ENCODE assay signal across 9 cellular contexts in genomic region chr4:118772149-118773081, GRCh38.
DNase-seq lines count a peak whose midpoint lies in the region; ATAC-seq and TF ChIP-seq lines count a peak whose summit lies in the region.
"Had no signal": no experiment of that assay in that cellular context is flagged by ENCODE, and none has a peak within 500 bp of the region (broad histone marks: within the 10 kb centered on the region; RNA-seq: fewer than 3 reads in every experiment).

No MANE protein-coding gene starts in this region.

- no peak overlapping the region for H3K27ac Mint-ChIP-seq in T-helper 2 cell treated with Interferon-gamma antibody and Interleukin-4, amounts not matched to agents 5 μg/mL and 100 μg/mL, for 36 hours
- H3K27ac Mint-ChIP-seq: T-helper 1 cell treated with Interleukin-12 subunit alpha and Interleukin-12 subunit beta and Interleukin-4 antibody, amounts not matched to agents 30 μg/mL and 1 μg/mL, for 36 hours had no signal

- CTCF ChIA-PET in IMR-90 (lab: Yijun Ruan, JAX) (interaction anchor here (0.5 to 1.0 kb wide), 3 partner anchors 54 to 222 kb away, joined by 3 to 4 read pairs (median 3); no protein-coding TSS in a partner anchor), SK-N-SH (lab: Yijun Ruan, JAX) (interaction anchor here (0.5 to 7.9 kb wide), 45 partner anchors 9 to 523 kb away, joined by 3 to 133 read pairs (median 4); partner anchors contain the start of gene SYNPO2)

- H2BK5ac ChIP-seq in IMR-90 (ENCODE audit: low read depth, low read length, poor library complexity, severe bottlenecking), result peak overlapping the region; percentile 22

- H3K9me3 Mint-ChIP-seq in T-helper 2 cell treated with Interferon-gamma antibody and Interleukin-4, amounts not matched to agents 5 μg/mL and 100 μg/mL, for 36 hours, result no peaks in the 10 kb centered on the region
- H3K9me3 Mint-ChIP-seq: T-helper 1 cell treated with Interleukin-12 subunit alpha and Interleukin-12 subunit beta and Interleukin-4 antibody, amounts not matched to agents 30 μg/mL and 1 μg/mL, for 36 hours had no signal

- no peak overlapping the region for H3K9ac ChIP-seq in IMR-90 (ENCODE audit: low read depth, low read length)
- H3K9ac ChIP-seq in SK-N-SH, result no peak overlapping the region
- no peak overlapping the region for H3K9ac ChIP-seq in neural cell (ENCODE audit: low read length)

- peak overlapping the region; percentile 79 for H2AK5ac ChIP-seq in IMR-90 (ENCODE audit: low read depth, low read length)

- peak overlapping the region; percentile 31; the same call in 1 of the 2 replicates for H2BK120ac ChIP-seq in IMR-90 (ENCODE audit: low read depth, low read length)

- H4K5ac ChIP-seq in IMR-90 (ENCODE audit: low read depth, low read length), result peak overlapping the region; percentile 30; the same call in 1 of the 2 replicates

- peak overlapping the region; percentile 12; the same call in 1 of the 2 replicates for H3K14ac ChIP-seq in IMR-90 (replicated peaks; ENCODE audit: low read depth, low read length)

- peaks cover 46% of the 10 kb centered on the region for H3F3A ChIP-seq in SK-N-SH (replicated peaks; ENCODE audit: insufficient read depth)
- no peaks in the 10 kb centered on the region for H3F3A ChIP-seq in neural cell (ENCODE audit: insufficient read depth, low read length, poor library complexity, severe bottlenecking)

- no TSS peak for BruUV-seq in IMR-90 (replicated peaks; lab: Mats Ljungman, UMichigan)

- H3K23ac ChIP-seq in IMR-90 (ENCODE audit: low read depth, low read length), result peak overlapping the region; percentile 90

- H3K4me3 ChIP-seq in IMR-90 (ENCODE audit: insufficient read depth, low read depth, low read length) (no peak overlapping the region), SK-N-SH (ENCODE audit: low read depth in 2 of 2, low read length in 1 of 2) (no peak overlapping the region; a peak in 1 of 4 replicates), neural cell (ENCODE audit: low read length) (no peak overlapping the region)

- peaks cover 8% of the 10 kb centered on the region for H3K36me3 ChIP-seq in IMR-90 (ENCODE audit: control insufficient read depth, insufficient read depth, low read length)
- peaks cover 18 to 32% of the 10 kb centered on the region in 2 experiments for H3K36me3 ChIP-seq in SK-N-SH (replicated peaks in 1 of 2; ENCODE audit: control insufficient read depth in 1 of 2, insufficient read depth in 2 of 2, low read length in 1 of 2)
- H3K36me3 ChIP-seq in neural cell (ENCODE audit: insufficient read depth, low read length), result no peaks in the 10 kb centered on the region

- in situ Hi-C loops in IMR-90 (cut with MboI; ENCODE audit: low sequenced_read_pairs), result no loop called here

- H3K79me2 ChIP-seq in SK-N-SH (ENCODE audit: insufficient read depth), result peaks cover 52% of the 10 kb centered on the region
- no peaks in the 10 kb centered on the region for H3K79me2 ChIP-seq in neural cell (replicated peaks; ENCODE audit: insufficient read depth, low read length)

- peaks cover 1% of the 10 kb centered on the region for H3K4me1 Mint-ChIP-seq in T-helper 2 cell treated with Interferon-gamma antibody and Interleukin-4, amounts not matched to agents 5 μg/mL and 100 μg/mL, for 36 hours (ENCODE audit: low read depth)

- H3K56ac ChIP-seq in IMR-90 (ENCODE audit: extremely low read depth, insufficient read depth, low read length), result no peak overlapping the region

- H2AFZ ChIP-seq in IMR-90 (replicated peaks; ENCODE audit: low read length, poor library complexity), result no peak overlapping the region
- H2AFZ ChIP-seq in SK-N-SH (ENCODE audit: low read depth), result no peak overlapping the region
- no peak overlapping the region for H2AFZ ChIP-seq in neural cell (ENCODE audit: low read depth, low read length)

- WGBS in IMR-90 (ENCODE audit: extremely low coverage in 2 of 2, insufficient read length in 1 of 2), 2 experiments, result 0 to 100% methylated on average over 1 of the region's 10 CpGs
- 40% methylated on average over 10 of the region's 10 CpGs for WGBS in SK-N-SH (ENCODE audit: low lambda C conversion rate)

- H3K27me3 Mint-ChIP-seq in T-helper 2 cell treated with Interferon-gamma antibody and Interleukin-4, amounts not matched to agents 5 μg/mL and 100 μg/mL, for 36 hours (ENCODE audit: low read depth), result no peaks in the 10 kb centered on the region

- POLR2A ChIA-PET in IMR-90 (lab: Charles Lee; ENCODE audit: unreplicated experiment), result no interaction called here
- POLR2A ChIA-PET in SK-N-SH (lab: Yijun Ruan, JAX), result interaction anchor here (2.1 to 2.2 kb wide), 2 partner anchors 63 to 116 kb away, joined by 5 to 20 read pairs; partner anchors contain the start of genes SEC24D and SYNPO2

- H3K4me3 Mint-ChIP-seq in T-helper 2 cell treated with Interferon-gamma antibody and Interleukin-4, amounts not matched to agents 5 μg/mL and 100 μg/mL, for 36 hours, result no peak overlapping the region
- H3K4me3 Mint-ChIP-seq: T-helper 1 cell treated with Interleukin-12 subunit alpha and Interleukin-12 subunit beta and Interleukin-4 antibody, amounts not matched to agents 30 μg/mL and 1 μg/mL, for 36 hours had no signal

- TF ChIP-seq RAD21 in IMR-90 (IDR thresholded peaks at IDR 0.05; ENCODE audit: low read length) (peak; percentile 62), SK-N-SH (IDR thresholded peaks at IDR 0.05; ENCODE audit: low read length) (peak; percentile 88), neural cell (conservative IDR thresholded peaks at IDR 0.05) (peak; percentile 87)

- peak overlapping the region; percentile 37; the same call in 1 of the 2 replicates for H4K91ac ChIP-seq in IMR-90 (ENCODE audit: insufficient read depth, low read depth, low read length)

- H3K36me3 Mint-ChIP-seq in T-helper 2 cell treated with Interferon-gamma antibody and Interleukin-4, amounts not matched to agents 5 μg/mL and 100 μg/mL, for 36 hours (ENCODE audit: low read depth), result peaks cover 4% of the 10 kb centered on the region

- H3K4me2 ChIP-seq in IMR-90 (ENCODE audit: low read depth, low read length) (no peak overlapping the region; the same call in 1 of the 2 replicates), SK-N-SH (peak overlapping the region; percentile 48), neural cell (ENCODE audit: low read length) (no peak overlapping the region)

- peak overlapping the region; percentile 50 for H3K4ac ChIP-seq in IMR-90 (ENCODE audit: low read depth, low read length)

- H2AK9ac ChIP-seq in IMR-90 (replicated peaks; ENCODE audit: low read depth, low read length, poor library complexity), result peak overlapping the region; percentile 7

- peak overlapping the region; percentile 50; the same call in 1 of the 2 replicates for H3K27ac ChIP-seq in IMR-90 (ENCODE audit: insufficient read depth, low read length)
- peak overlapping the region; percentile 69 to 99 for H3K27ac ChIP-seq in SK-N-SH (ENCODE audit: low read depth in 2 of 2, low read length in 1 of 2)
- H3K27ac ChIP-seq in neural cell (ENCODE audit: low read length), result no peak overlapping the region

- no peaks in the 10 kb centered on the region for H3K27me3 ChIP-seq in IMR-90 (ENCODE audit: control insufficient read depth, insufficient read depth, low read length)
- H3K27me3 ChIP-seq in SK-N-SH (ENCODE audit: insufficient read depth), result no peaks in the 10 kb centered on the region
- no peaks in the 10 kb centered on the region for H3K27me3 ChIP-seq in neural cell (ENCODE audit: insufficient read depth, low read depth, low read length)

- dilution Hi-C loops in IMR-90 (cut with HindIII; ENCODE audit: low sequenced_read_pairs, unreplicated experiment), result no loop called here

- TF ChIP-seq CTCF in IMR-90 (conservative IDR thresholded peaks at IDR 0.05; ENCODE audit: low read depth, low read length), result peak; percentile 61
- TF ChIP-seq CTCF in SK-N-SH (IDR thresholded peaks at IDR 0.05), result peak; percentile 77
- peak; percentile 83 for TF ChIP-seq CTCF in neural cell (IDR thresholded peaks at IDR 0.05; ENCODE audit: poor library complexity, severe bottlenecking)

- peak; percentile 10 for DNase-seq in DMS 273 treated with DMSO at 0.1 percent for 48 hours (lab: John Stamatoyannopoulos, UW)
- DNase-seq in IMR-90, result peak; percentile 70
- DNase-seq in SK-N-SH, result no peak
- peak; percentile 64 for DNase-seq in fibroblast of gingiva (ENCODE audit: low read depth)
- DNase-seq in T-helper 2 cell treated with Interferon-gamma antibody and Interleukin-4, amounts not matched to agents 5 μg/mL and 100 μg/mL, for 36 hours (ENCODE audit: low spot score), result no peak
- DNase-seq in activated T-cell treated with anti-CD3 and anti-CD28 coated beads, Interleukin-2, amount 50 U/mL, for 48 hours, result no peak

- intact Hi-C loops in IMR-90 (cut with micrococcal nuclease), result loop anchor here (1.0 kb wide), 2 partner anchors 118 to 197 kb away; no protein-coding TSS in a partner anchor

- H2BK15ac ChIP-seq in IMR-90 (ENCODE audit: low read depth, low read length), result no peak overlapping the region

- H3K18ac ChIP-seq in IMR-90 (ENCODE audit: low read depth, low read length), result no peak overlapping the region

- TF ChIP-seq POLR2A in IMR-90 (IDR thresholded peaks at IDR 0.05; ENCODE audit: low read depth, low read length), result no peak

- no peak for TF ChIP-seq EP300 in SK-N-SH (IDR thresholded peaks at IDR 0.05; ENCODE audit: borderline replicate concordance in 1 of 2, low read depth in 1 of 2, low read length in 1 of 2)
- no peak for TF ChIP-seq EP300 in neural cell (conservative IDR thresholded peaks at IDR 0.05; ENCODE audit: poor library complexity, severe bottlenecking)

- peaks cover 16 to 50% of the 10 kb centered on the region in 2 experiments for H3K79me1 ChIP-seq in IMR-90 (ENCODE audit: low read depth in 1 of 2, low read length in 2 of 2)

- peaks cover 12% of the 10 kb centered on the region for H3K4me1 ChIP-seq in IMR-90 (ENCODE audit: control insufficient read depth, insufficient read depth, low read length)
- peaks cover 54 to 63% of the 10 kb centered on the region in 2 experiments for H3K4me1 ChIP-seq in SK-N-SH (ENCODE audit: control insufficient read depth in 1 of 2, insufficient read depth in 2 of 2, low read depth in 1 of 2, low read length in 1 of 2)

- no peaks in the 10 kb centered on the region for H3K9me2 ChIP-seq in SK-N-SH
- no peaks in the 10 kb centered on the region for H3K9me2 ChIP-seq in neural cell (ENCODE audit: insufficient read depth, low read length)

- H4K20me1 ChIP-seq in IMR-90 (ENCODE audit: insufficient read depth, low read length) (peaks cover 56% of the 10 kb centered on the region; the same call in 1 of the 2 replicates), SK-N-SH (ENCODE audit: insufficient read depth) (0 out of 2 replicates have a peak, but pooled peaks cover 4% of the 10 kb centered on the region), neural cell (ENCODE audit: insufficient read depth) (no peaks in the 10 kb centered on the region)

- H4K8ac ChIP-seq in IMR-90 (ENCODE audit: low read depth in 2 of 2, low read length in 2 of 2), result peak overlapping the region in 1 of 2 experiments; percentile 80; a peak in 3 of 4 replicates

- H3K9me3 ChIP-seq in IMR-90 (ENCODE audit: control insufficient read depth, insufficient read depth, low read length), result no peaks in the 10 kb centered on the region
- no peaks in the 10 kb centered on the region for H3K9me3 ChIP-seq in SK-N-SH
- H3K9me3 ChIP-seq in neural cell (ENCODE audit: low read length), result no peaks in the 10 kb centered on the region

- no peak overlapping the region; the same call in 1 of the 2 replicates for H2BK20ac ChIP-seq in IMR-90 (ENCODE audit: low read depth, low read length)

- peaks cover 10% of the 10 kb centered on the region for H3K9me1 ChIP-seq in IMR-90 (ENCODE audit: insufficient read depth, low read length)

- ATAC-seq in GM19455 (IDR thresholded peaks at IDR 0.05; ENCODE audit: unreplicated experiment) (peak; percentile 66), IMR-90 (ENCODE audit: low read depth) (peak; percentile 60)

Comparison
In these comparisons a context has a peak if more than half of its experiments do, and no peak if none do; other contexts are left out.
1. DNase-seq: peak in DMS 273 treated with DMSO at 0.1 percent for 48 hours (single experiment), IMR-90 (single experiment) and fibroblast of gingiva (single experiment); none in SK-N-SH (single experiment), T-helper 2 cell treated with Interferon-gamma antibody and Interleukin-4, amounts not matched to agents 5 μg/mL and 100 μg/mL, for 36 hours (single experiment) and activated T-cell treated with anti-CD3 and anti-CD28 coated beads, Interleukin-2, amount 50 U/mL, for 48 hours (0 of 2).
2. Peak in every context shown above with its lines, with median percentiles within 50 percentile points of each other: CTCF ChIP-seq.